1 cellular context compared by ENCODE assay signal in genomic region chr6:38508894-38509293, GRCh38.
TF ChIP-seq lines count a peak whose summit lies in the region.

No MANE protein-coding gene starts in this region.

TF ChIP-seq in GM23338, 12 proteins besides CTCF, POLR2A, EP300 and RAD21 (continued from another document):
- TF ChIP-seq, protein P1, sequence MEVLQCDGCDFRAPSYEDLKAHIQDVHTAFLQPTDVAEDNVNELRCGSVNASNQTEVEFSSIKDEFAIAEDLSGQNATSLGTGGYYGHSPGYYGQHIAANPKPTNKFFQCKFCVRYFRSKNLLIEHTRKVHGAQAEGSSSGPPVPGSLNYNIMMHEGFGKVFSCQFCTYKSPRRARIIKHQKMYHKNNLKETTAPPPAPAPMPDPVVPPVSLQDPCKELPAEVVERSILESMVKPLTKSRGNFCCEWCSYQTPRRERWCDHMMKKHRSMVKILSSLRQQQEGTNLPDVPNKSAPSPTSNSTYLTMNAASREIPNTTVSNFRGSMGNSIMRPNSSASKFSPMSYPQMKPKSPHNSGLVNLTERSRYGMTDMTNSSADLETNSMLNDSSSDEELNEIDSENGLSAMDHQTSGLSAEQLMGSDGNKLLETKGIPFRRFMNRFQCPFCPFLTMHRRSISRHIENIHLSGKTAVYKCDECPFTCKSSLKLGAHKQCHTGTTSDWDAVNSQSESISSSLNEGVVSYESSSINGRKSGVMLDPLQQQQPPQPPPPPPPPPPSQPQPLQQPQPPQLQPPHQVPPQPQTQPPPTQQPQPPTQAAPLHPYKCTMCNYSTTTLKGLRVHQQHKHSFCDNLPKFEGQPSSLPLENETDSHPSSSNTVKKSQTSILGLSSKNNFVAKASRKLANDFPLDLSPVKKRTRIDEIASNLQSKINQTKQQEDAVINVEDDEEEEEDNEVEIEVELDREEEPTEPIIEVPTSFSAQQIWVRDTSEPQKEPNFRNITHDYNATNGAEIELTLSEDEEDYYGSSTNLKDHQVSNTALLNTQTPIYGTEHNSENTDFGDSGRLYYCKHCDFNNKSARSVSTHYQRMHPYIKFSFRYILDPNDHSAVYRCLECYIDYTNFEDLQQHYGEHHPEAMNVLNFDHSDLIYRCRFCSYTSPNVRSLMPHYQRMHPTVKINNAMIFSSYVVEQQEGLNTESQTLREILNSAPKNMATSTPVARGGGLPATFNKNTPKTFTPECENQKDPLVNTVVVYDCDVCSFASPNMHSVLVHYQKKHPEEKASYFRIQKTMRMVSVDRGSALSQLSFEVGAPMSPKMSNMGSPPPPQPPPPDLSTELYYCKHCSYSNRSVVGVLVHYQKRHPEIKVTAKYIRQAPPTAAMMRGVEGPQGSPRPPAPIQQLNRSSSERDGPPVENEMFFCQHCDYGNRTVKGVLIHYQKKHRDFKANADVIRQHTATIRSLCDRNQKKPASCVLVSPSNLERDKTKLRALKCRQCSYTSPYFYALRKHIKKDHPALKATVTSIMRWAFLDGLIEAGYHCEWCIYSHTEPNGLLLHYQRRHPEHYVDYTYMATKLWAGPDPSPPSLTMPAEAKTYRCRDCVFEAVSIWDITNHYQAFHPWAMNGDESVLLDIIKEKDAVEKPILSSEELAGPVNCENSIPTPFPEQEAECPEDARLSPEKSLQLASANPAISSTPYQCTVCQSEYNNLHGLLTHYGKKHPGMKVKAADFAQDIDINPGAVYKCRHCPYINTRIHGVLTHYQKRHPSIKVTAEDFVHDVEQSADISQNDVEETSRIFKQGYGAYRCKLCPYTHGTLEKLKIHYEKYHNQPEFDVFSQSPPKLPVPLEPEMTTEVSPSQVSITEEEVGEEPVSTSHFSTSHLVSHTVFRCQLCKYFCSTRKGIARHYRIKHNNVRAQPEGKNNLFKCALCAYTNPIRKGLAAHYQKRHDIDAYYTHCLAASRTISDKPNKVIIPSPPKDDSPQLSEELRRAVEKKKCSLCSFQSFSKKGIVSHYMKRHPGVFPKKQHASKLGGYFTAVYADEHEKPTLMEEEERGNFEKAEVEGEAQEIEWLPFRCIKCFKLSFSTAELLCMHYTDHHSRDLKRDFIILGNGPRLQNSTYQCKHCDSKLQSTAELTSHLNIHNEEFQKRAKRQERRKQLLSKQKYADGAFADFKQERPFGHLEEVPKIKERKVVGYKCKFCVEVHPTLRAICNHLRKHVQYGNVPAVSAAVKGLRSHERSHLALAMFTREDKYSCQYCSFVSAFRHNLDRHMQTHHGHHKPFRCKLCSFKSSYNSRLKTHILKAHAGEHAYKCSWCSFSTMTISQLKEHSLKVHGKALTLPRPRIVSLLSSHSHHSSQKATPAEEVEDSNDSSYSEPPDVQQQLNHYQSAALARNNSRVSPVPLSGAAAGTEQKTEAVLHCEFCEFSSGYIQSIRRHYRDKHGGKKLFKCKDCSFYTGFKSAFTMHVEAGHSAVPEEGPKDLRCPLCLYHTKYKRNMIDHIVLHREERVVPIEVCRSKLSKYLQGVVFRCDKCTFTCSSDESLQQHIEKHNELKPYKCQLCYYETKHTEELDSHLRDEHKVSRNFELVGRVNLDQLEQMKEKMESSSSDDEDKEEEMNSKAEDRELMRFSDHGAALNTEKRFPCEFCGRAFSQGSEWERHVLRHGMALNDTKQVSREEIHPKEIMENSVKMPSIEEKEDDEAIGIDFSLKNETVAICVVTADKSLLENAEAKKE (CRISPR knock-in tag; IDR thresholded peaks at IDR 0.05): no peak
- TF ChIP-seq POLR2AphosphoS5 (IDR thresholded peaks at IDR 0.05; ENCODE audit: low read depth): no peak
- no peak for TF ChIP-seq JUNB (IDR thresholded peaks at IDR 0.05; ENCODE audit: unreplicated experiment)
- no peak for TF ChIP-seq CREB1 (CRISPR knock-in tag; IDR thresholded peaks at IDR 0.05; ENCODE audit: low read depth)
- no peak for TF ChIP-seq STAT1 (IDR thresholded peaks at IDR 0.05; ENCODE audit: unreplicated experiment)
- TF ChIP-seq ZNF114 (CRISPR knock-in tag; IDR thresholded peaks at IDR 0.05): no peak
- TF ChIP-seq NANOG (IDR thresholded peaks at IDR 0.05; ENCODE audit: borderline replicate concordance): no peak
- TF ChIP-seq, protein P2, sequence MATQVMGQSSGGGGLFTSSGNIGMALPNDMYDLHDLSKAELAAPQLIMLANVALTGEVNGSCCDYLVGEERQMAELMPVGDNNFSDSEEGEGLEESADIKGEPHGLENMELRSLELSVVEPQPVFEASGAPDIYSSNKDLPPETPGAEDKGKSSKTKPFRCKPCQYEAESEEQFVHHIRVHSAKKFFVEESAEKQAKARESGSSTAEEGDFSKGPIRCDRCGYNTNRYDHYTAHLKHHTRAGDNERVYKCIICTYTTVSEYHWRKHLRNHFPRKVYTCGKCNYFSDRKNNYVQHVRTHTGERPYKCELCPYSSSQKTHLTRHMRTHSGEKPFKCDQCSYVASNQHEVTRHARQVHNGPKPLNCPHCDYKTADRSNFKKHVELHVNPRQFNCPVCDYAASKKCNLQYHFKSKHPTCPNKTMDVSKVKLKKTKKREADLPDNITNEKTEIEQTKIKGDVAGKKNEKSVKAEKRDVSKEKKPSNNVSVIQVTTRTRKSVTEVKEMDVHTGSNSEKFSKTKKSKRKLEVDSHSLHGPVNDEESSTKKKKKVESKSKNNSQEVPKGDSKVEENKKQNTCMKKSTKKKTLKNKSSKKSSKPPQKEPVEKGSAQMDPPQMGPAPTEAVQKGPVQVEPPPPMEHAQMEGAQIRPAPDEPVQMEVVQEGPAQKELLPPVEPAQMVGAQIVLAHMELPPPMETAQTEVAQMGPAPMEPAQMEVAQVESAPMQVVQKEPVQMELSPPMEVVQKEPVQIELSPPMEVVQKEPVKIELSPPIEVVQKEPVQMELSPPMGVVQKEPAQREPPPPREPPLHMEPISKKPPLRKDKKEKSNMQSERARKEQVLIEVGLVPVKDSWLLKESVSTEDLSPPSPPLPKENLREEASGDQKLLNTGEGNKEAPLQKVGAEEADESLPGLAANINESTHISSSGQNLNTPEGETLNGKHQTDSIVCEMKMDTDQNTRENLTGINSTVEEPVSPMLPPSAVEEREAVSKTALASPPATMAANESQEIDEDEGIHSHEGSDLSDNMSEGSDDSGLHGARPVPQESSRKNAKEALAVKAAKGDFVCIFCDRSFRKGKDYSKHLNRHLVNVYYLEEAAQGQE (IDR thresholded peaks at IDR 0.05; ENCODE audit: unreplicated experiment): no peak
